Comparison of ENCODE assay signal across 20 cellular contexts in the genomic region with DNA sequence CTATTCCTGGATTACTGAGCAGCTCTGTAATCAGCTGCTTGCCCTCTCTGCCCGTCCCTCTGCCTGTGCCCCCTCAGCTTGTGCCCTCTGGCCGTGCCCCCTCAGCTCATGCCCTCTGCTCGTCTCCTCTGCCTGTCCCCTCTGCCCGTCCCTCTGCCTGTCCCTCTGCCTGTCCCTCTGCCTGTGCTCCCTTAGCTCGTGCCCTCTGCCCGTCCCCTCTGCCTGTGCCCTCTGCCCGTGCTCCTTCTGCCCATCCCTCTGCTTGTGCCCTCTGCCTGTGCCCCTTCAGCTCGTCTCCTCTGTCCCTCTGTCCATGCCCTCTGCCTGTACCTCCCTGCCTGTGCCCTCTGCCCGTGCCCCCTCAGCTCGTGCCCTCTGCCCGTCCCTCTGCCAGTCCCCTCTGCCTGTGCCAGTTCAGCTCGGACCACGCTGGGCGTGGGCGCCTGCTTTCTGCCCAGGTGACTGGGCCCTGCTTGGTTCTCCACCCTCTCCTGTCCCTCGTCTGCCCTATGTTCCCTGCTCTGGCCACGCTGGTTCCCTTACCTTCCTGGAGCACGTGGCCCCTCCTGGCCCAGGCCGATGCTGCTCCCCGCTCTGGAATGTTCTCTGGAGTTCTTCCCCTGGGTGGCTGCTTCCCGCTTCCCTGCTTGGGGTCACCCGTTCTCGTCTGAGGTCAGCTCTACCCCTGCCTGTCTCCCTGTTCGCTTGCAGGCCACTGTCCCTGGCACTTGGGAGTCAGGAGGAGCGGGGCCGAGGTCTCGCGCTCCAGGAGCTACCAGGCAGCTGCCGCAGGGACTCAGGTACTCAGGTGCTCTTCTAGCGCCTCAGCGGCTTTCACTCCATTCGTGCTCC.
DNase-seq lines count a peak whose midpoint lies in the region; ATAC-seq and TF ChIP-seq lines count a peak whose summit lies in the region.
"Had no signal": no experiment of that assay in that cellular context is flagged by ENCODE, and none has a peak within 500 bp of the region (broad histone marks: within the 10 kb centered on the region; RNA-seq: fewer than 3 reads in every experiment).

No MANE protein-coding gene starts in this region.

- H3K27me3 Mint-ChIP-seq in activated CD4-positive, alpha-beta T cell treated with anti-CD3 and anti-CD28 coated beads for 36 hours = no peaks in the 10 kb centered on the region
- H3K27me3 Mint-ChIP-seq in WTC11 (ENCODE audit: low read depth) = no peaks in the 10 kb centered on the region

- intact Hi-C loops in activated CD4-positive, alpha-beta T cell treated with anti-CD3 and anti-CD28 coated beads for 36 hours (cut with DNase I, micrococcal nuclease) = no loop called here

- H3K36me3 Mint-ChIP-seq in activated CD4-positive, alpha-beta T cell treated with anti-CD3 and anti-CD28 coated beads for 36 hours (ENCODE audit: low read depth) = peaks cover 13% of the 10 kb centered on the region
- peaks cover 46% of the 10 kb centered on the region for H3K36me3 Mint-ChIP-seq in WTC11

- H3K9me3 Mint-ChIP-seq in activated CD4-positive, alpha-beta T cell treated with anti-CD3 and anti-CD28 coated beads for 36 hours (ENCODE audit: low read depth) = no peaks in the 10 kb centered on the region
- peaks cover 7% of the 10 kb centered on the region for H3K9me3 Mint-ChIP-seq in WTC11
- H3K9me3 Mint-ChIP-seq: neural crest cell had no signal

- H3K27me3 ChIP-seq in skeletal muscle satellite cell (ENCODE audit: control insufficient read depth, insufficient read depth, low read length) = no peaks in the 10 kb centered on the region
- H3K27me3 ChIP-seq: upper lobe of right lung had no signal

- no peak overlapping the region for H3K9ac ChIP-seq in skeletal muscle satellite cell (ENCODE audit: low read depth, low read length)

- H3K4me3 ChIP-seq in skeletal muscle satellite cell (ENCODE audit: low read length) = no peak overlapping the region
- H3K4me3 ChIP-seq: prostate gland, skin epidermis, upper lobe of right lung had no signal

- H3K4me2 ChIP-seq in skeletal muscle satellite cell (ENCODE audit: low read length) = peak overlapping the region; percentile 51

- CTCF ChIA-PET in activated CD4-positive, alpha-beta T cell treated with anti-CD3 and anti-CD28 coated beads for 36 hours (lab: Charles Lee) = no interaction called here
- CTCF ChIA-PET in WTC11 (lab: Charles Lee) = no interaction called here

- ATAC-seq in activated CD4-positive, alpha-beta T cell treated with anti-CD3 and anti-CD28 coated beads for 36 hours = no peak
- ATAC-seq in WTC11 (no peak), GM19328 (IDR thresholded peaks at IDR 0.05; ENCODE audit: unreplicated experiment) (no peak), GM21447 (IDR thresholded peaks at IDR 0.05; ENCODE audit: unreplicated experiment) (no peak)

- no peaks in the 10 kb centered on the region for H3K9me3 ChIP-seq in skeletal muscle satellite cell (replicated peaks; ENCODE audit: low read length)
- H3K9me3 ChIP-seq: prostate gland, upper lobe of right lung had no signal

- POLR2A ChIA-PET in activated CD4-positive, alpha-beta T cell treated with anti-CD3 and anti-CD28 coated beads for 36 hours (lab: Charles Lee) = no interaction called here
- POLR2A ChIA-PET in WTC11 (lab: Charles Lee) = no interaction called here

- peaks cover 3% of the 10 kb centered on the region for H3K36me3 ChIP-seq in skeletal muscle satellite cell (ENCODE audit: insufficient read depth, low read length)
- H3K36me3 ChIP-seq: prostate gland had no signal

- H3K4me3 Mint-ChIP-seq in activated CD4-positive, alpha-beta T cell treated with anti-CD3 and anti-CD28 coated beads for 36 hours = no peak overlapping the region
- H3K4me3 Mint-ChIP-seq in WTC11 = no peak overlapping the region
- H3K4me3 Mint-ChIP-seq: neural crest cell had no signal

- peak; percentile 3 for DNase-seq in activated CD4-positive, alpha-beta T cell treated with anti-CD3 and anti-CD28 coated beads for 36 hours
- no peak for DNase-seq in activated CD4-positive, alpha-beta T cell treated with anti-CD3 and anti-CD28 coated beads, Interleukin-2, amount 50 U/mL, for 4 hours
- no peak for DNase-seq in WTC11 (ENCODE audit: low spot score)
- peak; percentile 45 for DNase-seq in islet precursor cell
- DNase-seq in GM19240 (ENCODE audit: insufficient read length, low spot score) = no peak
- DNase-seq: activated CD4-positive, alpha-beta T cell treated with anti-CD3 and anti-CD28 coated beads for 48 hours; activated CD8-positive, alpha-beta memory T cell treated with anti-CD3 and anti-CD28 coated beads, Interleukin-2, amount 50 U/mL, for 4 hours; activated naive CD4-positive, alpha-beta T cell treated with anti-CD3 and anti-CD28 coated beads, Interleukin-2, amount 50 U/mL, for 16 hours; AML-193; DMS79 treated with DMSO at 0.1 percent for 48 hours; NCI-H1105 treated with DMSO at 0.1 percent for 48 hours; NCI-H524 treated with DMSO at 0.1 percent for 48 hours; stimulated activated CD4-positive, alpha-beta T cell treated with anti-CD3 and anti-CD28 coated beads, Interleukin-2, amount 100 ng/mL, for 24 hours had no signal

- H3K27ac Mint-ChIP-seq in activated CD4-positive, alpha-beta T cell treated with anti-CD3 and anti-CD28 coated beads for 36 hours = no peak overlapping the region
- peak overlapping the region; percentile 48 for H3K27ac Mint-ChIP-seq in WTC11

- TF ChIP-seq CTCF in WTC11 (IDR thresholded peaks at IDR 0.05) = no peak

- no peaks in the 10 kb centered on the region for H3K4me1 Mint-ChIP-seq in activated CD4-positive, alpha-beta T cell treated with anti-CD3 and anti-CD28 coated beads for 36 hours
- H3K4me1 Mint-ChIP-seq in WTC11 = peaks cover 15% of the 10 kb centered on the region

- peaks cover 26% of the 10 kb centered on the region for H3K4me1 ChIP-seq in skeletal muscle satellite cell (ENCODE audit: control insufficient read depth, insufficient read depth, low read length)
- H3K4me1 ChIP-seq: prostate gland, upper lobe of right lung had no signal

TF ChIP-seq in WTC11, 78 proteins besides CTCF, POLR2A, EP300 and RAD21:
- no peak for TF ChIP-seq TCF7 (CRISPR knock-in tag; IDR thresholded peaks at IDR 0.05; ENCODE audit: low read depth)
- TF ChIP-seq TEAD4 (CRISPR knock-in tag; IDR thresholded peaks at IDR 0.05) = no peak
- TF ChIP-seq GRHL2 (CRISPR knock-in tag; IDR thresholded peaks at IDR 0.05; ENCODE audit: insufficient replicate concordance, severe bottlenecking) = no peak
- TF ChIP-seq GTF2I (CRISPR knock-in tag; conservative IDR thresholded peaks at IDR 0.05) = no peak
- TF ChIP-seq ATF1 (CRISPR knock-in tag; IDR thresholded peaks at IDR 0.05) = no peak
- no peak for TF ChIP-seq SP1 (CRISPR knock-in tag; conservative IDR thresholded peaks at IDR 0.05)
- TF ChIP-seq, protein P1, sequence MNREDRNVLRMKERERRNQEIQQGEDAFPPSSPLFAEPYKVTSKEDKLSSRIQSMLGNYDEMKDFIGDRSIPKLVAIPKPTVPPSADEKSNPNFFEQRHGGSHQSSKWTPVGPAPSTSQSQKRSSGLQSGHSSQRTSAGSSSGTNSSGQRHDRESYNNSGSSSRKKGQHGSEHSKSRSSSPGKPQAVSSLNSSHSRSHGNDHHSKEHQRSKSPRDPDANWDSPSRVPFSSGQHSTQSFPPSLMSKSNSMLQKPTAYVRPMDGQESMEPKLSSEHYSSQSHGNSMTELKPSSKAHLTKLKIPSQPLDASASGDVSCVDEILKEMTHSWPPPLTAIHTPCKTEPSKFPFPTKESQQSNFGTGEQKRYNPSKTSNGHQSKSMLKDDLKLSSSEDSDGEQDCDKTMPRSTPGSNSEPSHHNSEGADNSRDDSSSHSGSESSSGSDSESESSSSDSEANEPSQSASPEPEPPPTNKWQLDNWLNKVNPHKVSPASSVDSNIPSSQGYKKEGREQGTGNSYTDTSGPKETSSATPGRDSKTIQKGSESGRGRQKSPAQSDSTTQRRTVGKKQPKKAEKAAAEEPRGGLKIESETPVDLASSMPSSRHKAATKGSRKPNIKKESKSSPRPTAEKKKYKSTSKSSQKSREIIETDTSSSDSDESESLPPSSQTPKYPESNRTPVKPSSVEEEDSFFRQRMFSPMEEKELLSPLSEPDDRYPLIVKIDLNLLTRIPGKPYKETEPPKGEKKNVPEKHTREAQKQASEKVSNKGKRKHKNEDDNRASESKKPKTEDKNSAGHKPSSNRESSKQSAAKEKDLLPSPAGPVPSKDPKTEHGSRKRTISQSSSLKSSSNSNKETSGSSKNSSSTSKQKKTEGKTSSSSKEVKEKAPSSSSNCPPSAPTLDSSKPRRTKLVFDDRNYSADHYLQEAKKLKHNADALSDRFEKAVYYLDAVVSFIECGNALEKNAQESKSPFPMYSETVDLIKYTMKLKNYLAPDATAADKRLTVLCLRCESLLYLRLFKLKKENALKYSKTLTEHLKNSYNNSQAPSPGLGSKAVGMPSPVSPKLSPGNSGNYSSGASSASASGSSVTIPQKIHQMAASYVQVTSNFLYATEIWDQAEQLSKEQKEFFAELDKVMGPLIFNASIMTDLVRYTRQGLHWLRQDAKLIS (CRISPR knock-in tag; IDR thresholded peaks at IDR 0.05; ENCODE audit: borderline replicate concordance) = no peak

Comparison
In these comparisons a context has a peak if more than half of its experiments do, and no peak if none do; other contexts are left out.
1. DNase-seq: peak in activated CD4-positive, alpha-beta T cell treated with anti-CD3 and anti-CD28 coated beads for 36 hours (single experiment) and islet precursor cell (single experiment); none in activated CD4-positive, alpha-beta T cell treated with anti-CD3 and anti-CD28 coated beads, Interleukin-2, amount 50 U/mL, for 4 hours (0 of 2), WTC11 (single experiment) and GM19240 (single experiment).